Comparison of ENCODE assay signal across 7 cellular contexts in the genomic region with DNA sequence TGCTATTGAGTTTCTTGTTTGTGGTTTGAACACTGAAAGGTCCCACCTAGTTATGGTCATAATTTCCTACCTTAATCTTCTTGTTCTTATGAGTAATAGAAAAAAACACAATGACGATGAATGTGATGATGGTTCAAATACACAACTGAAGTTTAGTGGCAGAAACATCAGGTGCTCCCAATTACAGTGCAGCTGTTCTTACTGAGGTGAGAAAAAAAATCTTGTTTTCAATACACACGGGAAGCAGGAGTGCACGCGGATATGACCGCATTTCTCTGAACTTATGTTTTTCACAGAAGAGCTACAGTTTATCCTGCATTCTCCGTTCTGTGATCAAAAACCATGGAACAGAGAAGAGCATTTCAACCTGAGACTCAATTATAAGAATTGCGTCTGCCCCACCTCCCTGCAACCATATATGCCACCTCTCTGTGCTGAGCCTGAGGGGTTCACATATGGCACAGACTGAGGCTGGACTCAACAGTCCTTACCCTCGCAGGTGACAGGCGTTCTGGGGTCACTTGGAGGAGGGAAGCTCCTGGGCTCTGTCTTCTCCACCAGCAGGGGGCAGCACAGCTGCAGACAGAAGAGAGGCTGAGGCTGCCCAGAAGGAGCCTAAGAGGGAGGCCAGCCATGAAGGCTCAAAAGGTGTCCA.
DNase-seq lines count a peak whose midpoint lies in the region; ATAC-seq and TF ChIP-seq lines count a peak whose summit lies in the region.

No MANE protein-coding gene starts in this region.

- DNase-seq in MV-4-11 (lab: John Stamatoyannopoulos, UW) (peak; percentile 25), choroid plexus epithelial cell (ENCODE audit: low read depth) (peak; percentile 72), mesenchymal stem cell (peak; percentile 11)
- DNase-seq in stimulated activated CD8-positive, alpha-beta memory T cell treated with anti-CD3 and anti-CD28 coated beads, Interleukin-4, amount 100 ng/mL, for 1 hour (ENCODE audit: low read depth in 2 of 2, low spot score in 1 of 2), result peak; percentile 29 to 40

- H3K79me1 ChIP-seq in mesenchymal stem cell (replicated peaks; ENCODE audit: low read length, poor library complexity, severe bottlenecking), result no peaks in the 10 kb centered on the region

- H3K23ac ChIP-seq in mesenchymal stem cell (ENCODE audit: low read length in 2 of 2), result no peak overlapping the region

- H3K9me3 ChIP-seq in mesenchymal stem cell (ENCODE audit: control insufficient read depth, low read length), result no peaks in the 10 kb centered on the region

- no peak overlapping the region for H4K8ac ChIP-seq in mesenchymal stem cell (ENCODE audit: low read length)

- H3K36me3 ChIP-seq in mesenchymal stem cell (ENCODE audit: control insufficient read depth in 1 of 2, insufficient read depth in 2 of 2, low read depth in 1 of 2, low read length in 2 of 2), result no peaks in the 10 kb centered on the region

- no peak overlapping the region for H2BK120ac ChIP-seq in mesenchymal stem cell (ENCODE audit: low read depth, low read length)

- no peak overlapping the region for H3K14ac ChIP-seq in mesenchymal stem cell (ENCODE audit: low read length in 2 of 2)

- no peak overlapping the region for H3K27ac ChIP-seq in mesenchymal stem cell (ENCODE audit: low read length, poor library complexity, severe bottlenecking)

- H3K9ac ChIP-seq in mesenchymal stem cell (ENCODE audit: low read length), result no peak overlapping the region

- no peak overlapping the region for H2BK15ac ChIP-seq in mesenchymal stem cell (ENCODE audit: low read depth, poor library complexity, severe bottlenecking)

- WGBS in mesenchymal stem cell, result 63% methylated on average over 9 of the region's 9 CpGs

- H3K4me3 ChIP-seq in choroid plexus epithelial cell (ENCODE audit: low read depth, low read length) (no peak overlapping the region), mesenchymal stem cell (ENCODE audit: insufficient read depth in 1 of 2, low read depth in 1 of 2, low read length in 2 of 2) (no peak overlapping the region)

- peak; percentile 89 for TF ChIP-seq CTCF in GM12873 (IDR thresholded peaks at IDR 0.05; ENCODE audit: insufficient read depth, low read depth, low read length, missing control alignments)
- TF ChIP-seq CTCF in choroid plexus epithelial cell (conservative IDR thresholded peaks at IDR 0.05; ENCODE audit: low read depth, low read length), result peak; percentile 92

- H3K18ac ChIP-seq in mesenchymal stem cell (ENCODE audit: low read depth in 1 of 2, low read length in 2 of 2), result no peak overlapping the region

- no peak overlapping the region for H3K4me2 ChIP-seq in mesenchymal stem cell (ENCODE audit: low read length, poor library complexity, severe bottlenecking)

- H3K4ac ChIP-seq in mesenchymal stem cell (ENCODE audit: low read depth in 1 of 2, low read length in 2 of 2), result no peak overlapping the region

- no peak overlapping the region for H2BK5ac ChIP-seq in mesenchymal stem cell (ENCODE audit: low read depth, low read length, poor library complexity, severe bottlenecking)

- H3K27me3 ChIP-seq in mesenchymal stem cell (ENCODE audit: control insufficient read depth in 1 of 2, insufficient read depth in 1 of 2, low read length in 2 of 2), result peaks cover 8 to 46% of the 10 kb centered on the region in 2 experiments

- H3K4me1 ChIP-seq in mesenchymal stem cell (ENCODE audit: control insufficient read depth, insufficient read depth, low read depth, low read length), result no peaks in the 10 kb centered on the region

- H2AFZ ChIP-seq in mesenchymal stem cell (ENCODE audit: low read depth, low read length), result no peak overlapping the region

- ATAC-seq in activated CD4-positive, CD25-positive, alpha-beta regulatory T cell treated with anti-CD3 and anti-CD28 coated beads, Interleukin-2, amount 50 U/mL, for 24 hours, result peak; percentile 64 to 72
- ATAC-seq in HG03139 (IDR thresholded peaks at IDR 0.05; ENCODE audit: unreplicated experiment), result no peak

- no peak overlapping the region for H2AK5ac ChIP-seq in mesenchymal stem cell (ENCODE audit: low read length, severe bottlenecking)

- no peak overlapping the region for H2BK12ac ChIP-seq in mesenchymal stem cell (ENCODE audit: low read length in 2 of 2)

- no peak overlapping the region for H4K91ac ChIP-seq in mesenchymal stem cell (ENCODE audit: low read length)

Comparison
In these comparisons a context has a peak if more than half of its experiments do, and no peak if none do; other contexts are left out.
1. DNase-seq: peak in every context shown above with its lines; median percentile 72 in choroid plexus epithelial cell; 34 in stimulated activated CD8-positive, alpha-beta memory T cell treated with anti-CD3 and anti-CD28 coated beads, Interleukin-4, amount 100 ng/mL, for 1 hour; 25 in MV-4-11; 11 in mesenchymal stem cell.